Comparison of ENCODE assay signal across 17 cellular contexts in the genomic region with DNA sequence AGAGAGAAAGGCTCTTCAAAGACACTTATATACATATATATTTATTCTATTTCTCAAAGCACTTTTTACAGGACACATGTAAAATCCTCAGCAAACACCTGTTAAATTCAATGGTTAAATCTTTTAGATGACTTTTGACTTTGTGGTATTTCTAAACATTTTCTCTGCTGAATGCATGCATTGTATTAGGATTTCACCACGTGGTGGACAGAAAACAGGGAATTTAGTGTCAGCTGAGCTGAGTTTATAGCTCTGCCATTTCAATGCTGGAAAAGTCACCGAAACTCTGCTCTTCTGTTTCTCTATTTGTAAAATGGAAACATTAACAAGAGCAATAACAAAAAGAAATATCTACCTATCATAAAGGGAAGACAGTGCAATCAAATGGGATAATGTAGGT.
"Had no signal": no experiment of that assay in that cellular context is flagged by ENCODE, and none has a peak within 500 bp of the region (broad histone marks: within the 10 kb centered on the region; RNA-seq: fewer than 3 reads in every experiment).

No MANE protein-coding gene starts in this region.

- H3K36me3 ChIP-seq: ascending aorta, prostate gland, tibial nerve, WERI-Rb-1 had no signal

- H3K27me3 ChIP-seq: ascending aorta, tibial nerve had no signal

- H3K4me1 ChIP-seq: ascending aorta, prostate gland, tibial nerve had no signal

- H3K4me3 Mint-ChIP-seq: activated T-cell treated with anti-CD3 and anti-CD28 coated beads, Interleukin-2, amount 50 U/mL, for 72 hours; stimulated activated naive B cell treated with anti-CD40 and anti-IgM and Interleukin-4, amounts not matched to agents 10 μg/mL and 1 μg/mL and 100 μg/mL, for 72 hours had no signal

- H3K36me3 Mint-ChIP-seq: stimulated activated naive B cell treated with anti-CD40 and anti-IgM and Interleukin-4, amounts not matched to agents 10 μg/mL and 1 μg/mL and 100 μg/mL, for 72 hours had no signal

- H3K4me3 ChIP-seq: ascending aorta, lung, prostate gland, tibial nerve had no signal

- H3K9me3 ChIP-seq: ascending aorta, prostate gland, tibial nerve had no signal

- H3K9me3 Mint-ChIP-seq: activated T-cell treated with anti-CD3 and anti-CD28 coated beads, Interleukin-2, amount 50 U/mL, for 72 hours; stimulated activated naive B cell treated with anti-CD40 and anti-IgM and Interleukin-4, amounts not matched to agents 10 μg/mL and 1 μg/mL and 100 μg/mL, for 72 hours had no signal

- DNase-seq: activated CD4-positive, alpha-beta T cell treated with anti-CD3 and anti-CD28 coated beads for 1 hour; activated CD4-positive, alpha-beta T cell treated with anti-CD3 and anti-CD28 coated beads, Interleukin-2, amount 50 U/mL, for 4 hours; activated effector memory CD4-positive, alpha-beta T cell treated with anti-CD3 and anti-CD28 coated beads, Interleukin-2, amount 50 U/mL, for 16 hours; activated naive CD4-positive, alpha-beta T cell treated with anti-CD3 and anti-CD28 coated beads, Interleukin-2, amount 50 U/mL, for 16 hours; activated T-cell treated with anti-CD3 and anti-CD28 coated beads, Interleukin-2, amount 50 U/mL, for 72 hours; cortex of kidney; effector CD4-positive, alpha-beta T cell; occipital lobe; stimulated activated naive B cell treated with anti-CD40 and anti-IgM and Interleukin-4, amounts not matched to agents 10 μg/mL and 1 μg/mL and 100 μg/mL, for 72 hours; SW 1271; WERI-Rb-1 had no signal

- H3K4me1 Mint-ChIP-seq: stimulated activated naive B cell treated with anti-CD40 and anti-IgM and Interleukin-4, amounts not matched to agents 10 μg/mL and 1 μg/mL and 100 μg/mL, for 72 hours had no signal

- ATAC-seq: activated T-cell treated with anti-CD3 and anti-CD28 coated beads, Interleukin-2, amount 50 U/mL, for 72 hours; esophagus mucosa; left lobe of liver; stimulated activated naive B cell treated with anti-CD40 and anti-IgM and Interleukin-4, amounts not matched to agents 10 μg/mL and 1 μg/mL and 100 μg/mL, for 72 hours had no signal

- H3K27ac ChIP-seq: ascending aorta, prostate gland, tibial nerve, WERI-Rb-1 had no signal

- H3K27ac Mint-ChIP-seq: activated T-cell treated with anti-CD3 and anti-CD28 coated beads, Interleukin-2, amount 50 U/mL, for 72 hours; stimulated activated naive B cell treated with anti-CD40 and anti-IgM and Interleukin-4, amounts not matched to agents 10 μg/mL and 1 μg/mL and 100 μg/mL, for 72 hours had no signal
